Comparison of ENCODE assay signal across 9 cellular contexts in genomic region chr10:48981310-48981907, GRCh38. TPM values are rescaled to one million over a fixed set of nuclear protein-coding genes. Genes with fewer than 3 reads are reported as not detected.
DNase-seq lines count a peak whose midpoint lies in the region; ATAC-seq and TF ChIP-seq lines count a peak whose summit lies in the region.
"Had no signal": no experiment of that assay in that cellular context is flagged by ENCODE, and none has a peak within 500 bp of the region (broad histone marks: within the 10 kb centered on the region; RNA-seq: fewer than 3 reads in every experiment).

No MANE protein-coding gene starts in this region.

- H3K4me3 Mint-ChIP-seq in endodermal cell = no peak overlapping the region
- H3K4me3 Mint-ChIP-seq: activated naive CD8-positive, alpha-beta T cell had no signal

- H3K36me3 ChIP-seq in endodermal cell (ENCODE audit: control insufficient read depth, insufficient read depth, low read length) (no peaks in the 10 kb centered on the region), mesendoderm (ENCODE audit: control insufficient read depth, insufficient read depth, low read length) (no peaks in the 10 kb centered on the region), thyroid gland (no peaks in the 10 kb centered on the region)

- H4K5ac ChIP-seq in mesendoderm (ENCODE audit: low read length) = no peak overlapping the region

- no peak overlapping the region for H2BK120ac ChIP-seq in mesendoderm (ENCODE audit: low read depth, low read length)

- H3K9me3 Mint-ChIP-seq in endodermal cell = no peaks in the 10 kb centered on the region

- H3K4me3 ChIP-seq in endodermal cell (ENCODE audit: low read length) = no peak overlapping the region
- no peak overlapping the region for H3K4me3 ChIP-seq in mesendoderm (ENCODE audit: low read length)
- no peak overlapping the region for H3K4me3 ChIP-seq in thyroid gland (replicated peaks in 1 of 3)

- H3K9me3 ChIP-seq in endodermal cell (ENCODE audit: control insufficient read depth, low read length) = no peaks in the 10 kb centered on the region
- H3K9me3 ChIP-seq in thyroid gland = no peaks in the 10 kb centered on the region

- intact Hi-C loops in thyroid gland (cut with DNase I) = loop anchor here (10.0 kb wide), 1 partner anchor 533 kb away; no protein-coding TSS in a partner anchor

- no peak overlapping the region for H2AK5ac ChIP-seq in mesendoderm (ENCODE audit: low read length)

- H3K4me1 Mint-ChIP-seq in endodermal cell = peaks cover 2% of the 10 kb centered on the region

- H3K27me3 Mint-ChIP-seq in endodermal cell (ENCODE audit: insufficient read depth) = no peaks in the 10 kb centered on the region
- H3K27me3 Mint-ChIP-seq: activated naive CD8-positive, alpha-beta T cell had no signal

- ATAC-seq in HG03025 (IDR thresholded peaks at IDR 0.05; ENCODE audit: low FRiP score, unreplicated experiment) = no peak

- DNase-seq in NCI-H82 (lab: John Stamatoyannopoulos, UW) = peak; percentile 50
- DNase-seq in NCI-H82 treated with DMSO at 0.1 percent for 48 hours (lab: John Stamatoyannopoulos, UW; ENCODE audit: unreplicated experiment) = no peak
- peak; percentile 61 for DNase-seq in activated CD4-positive, alpha-beta T cell treated with anti-CD3 and anti-CD28 coated beads for 48 hours
- DNase-seq in endodermal cell = peak; percentile 95
- DNase-seq in mesendoderm = peak; percentile 77
- DNase-seq in thyroid gland = peak; percentile 75 to 80

- H3K27ac Mint-ChIP-seq in endodermal cell = no peak overlapping the region
- H3K27ac Mint-ChIP-seq: activated naive CD8-positive, alpha-beta T cell had no signal

- TF ChIP-seq CTCF in LNCAP (IDR thresholded peaks at IDR 0.05) = peak; percentile 91
- peak; percentile 95 for TF ChIP-seq CTCF in endodermal cell (conservative IDR thresholded peaks at IDR 0.05)
- peak; percentile 62 to 89 (median 82) for TF ChIP-seq CTCF in thyroid gland (IDR thresholded peaks at IDR 0.05)

- no peak for TF ChIP-seq POLR2A in thyroid gland (IDR thresholded peaks at IDR 0.05)

- H3K4me1 ChIP-seq in endodermal cell (ENCODE audit: control insufficient read depth, insufficient read depth, low read length) = no peaks in the 10 kb centered on the region
- H3K4me1 ChIP-seq in mesendoderm (ENCODE audit: control insufficient read depth, low read depth, low read length) = no peaks in the 10 kb centered on the region
- peaks cover 0 to 17% of the 10 kb centered on the region in 2 donors for H3K4me1 ChIP-seq in thyroid gland

- H2BK5ac ChIP-seq in mesendoderm (ENCODE audit: low read length) = no peak overlapping the region

- H2BK15ac ChIP-seq in mesendoderm (replicated peaks; ENCODE audit: low read depth) = no peak overlapping the region

- no peak overlapping the region for H3K4me2 ChIP-seq in mesendoderm (ENCODE audit: low read length)

- H3K27ac ChIP-seq in endodermal cell (ENCODE audit: low read depth, low read length) = no peak overlapping the region
- H3K27ac ChIP-seq in mesendoderm (ENCODE audit: low read depth, low read length) = no peak overlapping the region
- no peak overlapping the region for H3K27ac ChIP-seq in thyroid gland

- no peak overlapping the region for H3K18ac ChIP-seq in mesendoderm (ENCODE audit: low read length)

- no peak overlapping the region for H3K23ac ChIP-seq in mesendoderm (ENCODE audit: low read length)

- no peaks in the 10 kb centered on the region for H3K36me3 Mint-ChIP-seq in endodermal cell (ENCODE audit: low read depth)
- H3K36me3 Mint-ChIP-seq: activated naive CD8-positive, alpha-beta T cell had no signal

- H3K56ac ChIP-seq in mesendoderm (ENCODE audit: low read length) = no peak overlapping the region

- H3K27me3 ChIP-seq in endodermal cell (ENCODE audit: control insufficient read depth, insufficient read depth, low read length, poor library complexity, severe bottlenecking) (no peaks in the 10 kb centered on the region), mesendoderm (ENCODE audit: insufficient read depth, low read length, poor library complexity) (no peaks in the 10 kb centered on the region), thyroid gland (no peaks in the 10 kb centered on the region)

- H3K9ac ChIP-seq in endodermal cell (ENCODE audit: extremely low read depth, low read length, poor library complexity, severe bottlenecking) = no peak overlapping the region
- H3K9ac ChIP-seq in mesendoderm (ENCODE audit: low read length) = no peak overlapping the region

- no peaks in the 10 kb centered on the region for H3K79me1 ChIP-seq in mesendoderm (ENCODE audit: low read length)

- 36 to 55% methylated on average over 2 to 12 of the region's 12 CpGs for WGBS in endodermal cell (ENCODE audit: insufficient coverage in 1 of 2, insufficient read length in 1 of 2), 2 experiments
- WGBS in mesendoderm (ENCODE audit: extremely low coverage, insufficient coverage, low lambda C conversion rate) = no CpG with 5 or more reads among the region's 12 CpGs
- 26 to 27% methylated on average over 10 to 12 of the region's 12 CpGs for WGBS in thyroid gland, 2 donors

- no peak overlapping the region for H4K8ac ChIP-seq in mesendoderm (ENCODE audit: low read depth, low read length)

- H3K79me2 ChIP-seq in mesendoderm (ENCODE audit: control insufficient read depth, insufficient read depth, low read length) = no peaks in the 10 kb centered on the region

- no peak overlapping the region for H3K4ac ChIP-seq in mesendoderm (ENCODE audit: low read depth, low read length)

RNA-seq across cellular contexts. Expression of gene LRRC18, which starts 41.8 kb away (rescaled TPM):
- total RNA-seq in endodermal cell (not detected), thyroid gland (not detected)
- not detected for polyA plus RNA-seq in endodermal cell (2013, experiment 1 of 2)
- not detected for polyA plus RNA-seq in endodermal cell (2013, experiment 2 of 2)
- polyA plus RNA-seq in mesendoderm (2013, experiment 1 of 2) = not detected
- not detected for polyA plus RNA-seq in mesendoderm (2013, experiment 2 of 2)
